17 cellular contexts compared by ENCODE assay signal in genomic region chr2:241550616-241551580, GRCh38. TPM values are rescaled to one million over a fixed set of nuclear protein-coding genes. Genes with fewer than 3 reads are reported as not detected.
A peak's percentile ranks its signal among the peaks of the same experiment; 100 is the strongest.
DNase-seq lines count a peak whose midpoint lies in the region; ATAC-seq and TF ChIP-seq lines count a peak whose summit lies in the region.
"Had no signal": no experiment of that assay in that cellular context is flagged by ENCODE, and none has a peak within 500 bp of the region (broad histone marks: within the 10 kb centered on the region; RNA-seq: fewer than 3 reads in every experiment).

No MANE protein-coding gene starts in this region.

- intact Hi-C loops in IMR-90 (cut with micrococcal nuclease), result no loop called here

- no peak overlapping the region for H3K4me3 ChIP-seq in IMR-90 (ENCODE audit: insufficient read depth, low read depth, low read length)
- H3K4me3 ChIP-seq in mesenchymal stem cell (ENCODE audit: insufficient read depth in 1 of 2, low read depth in 1 of 2, low read length in 2 of 2), result no peak overlapping the region
- H3K4me3 ChIP-seq: GM12878 had no signal

- peak overlapping the region; percentile 34 for H3K18ac ChIP-seq in IMR-90 (ENCODE audit: low read depth, low read length)
- peak overlapping the region; percentile 55 to 88 for H3K18ac ChIP-seq in mesenchymal stem cell (ENCODE audit: low read depth in 1 of 2, low read length in 2 of 2)

- H4K20me1 ChIP-seq in IMR-90 (ENCODE audit: insufficient read depth, low read length), result peaks cover 3% of the 10 kb centered on the region; the same call in 1 of the 2 replicates

- H2BK120ac ChIP-seq in IMR-90 (ENCODE audit: low read depth, low read length) (peak overlapping the region; percentile 85), mesenchymal stem cell (ENCODE audit: low read depth, low read length) (no peak overlapping the region)

- BruUV-seq in IMR-90 (replicated peaks; lab: Mats Ljungman, UMichigan), result no TSS peak

- H4K5ac ChIP-seq in IMR-90 (ENCODE audit: low read depth, low read length), result peak overlapping the region; percentile 17; the same call in 1 of the 2 replicates

- peak overlapping the region in 1 of 2 experiments; percentile 90 for H2BK12ac ChIP-seq in mesenchymal stem cell (ENCODE audit: low read length in 2 of 2)

- no peak for TF ChIP-seq CTCF in IMR-90 (conservative IDR thresholded peaks at IDR 0.05; ENCODE audit: low read depth, low read length)
- TF ChIP-seq CTCF in VCaP (conservative IDR thresholded peaks at IDR 0.05), result no peak

- H3K9me1 ChIP-seq in IMR-90 (ENCODE audit: insufficient read depth, low read length), result peaks cover 26% of the 10 kb centered on the region

- H2BK15ac ChIP-seq in IMR-90 (ENCODE audit: low read depth, low read length), result peak overlapping the region; percentile 61; the same call in 2 of the 3 replicates
- H2BK15ac ChIP-seq in mesenchymal stem cell (ENCODE audit: low read depth, poor library complexity, severe bottlenecking), result peak overlapping the region; percentile 67

- H2BK20ac ChIP-seq in IMR-90 (ENCODE audit: low read depth, low read length), result peak overlapping the region; percentile 57

- no peak for TF ChIP-seq RAD21 in IMR-90 (IDR thresholded peaks at IDR 0.05; ENCODE audit: low read length)

- H2AFZ ChIP-seq in IMR-90 (replicated peaks; ENCODE audit: low read length, poor library complexity) (peak overlapping the region; percentile 76), mesenchymal stem cell (ENCODE audit: low read depth, low read length) (no peak overlapping the region)

- H3K27me3 ChIP-seq in IMR-90 (ENCODE audit: control insufficient read depth, insufficient read depth, low read length) (no peaks in the 10 kb centered on the region), mesenchymal stem cell (ENCODE audit: control insufficient read depth in 1 of 2, insufficient read depth in 1 of 2, low read length in 2 of 2) (peaks cover 0 to 70% of the 10 kb centered on the region in 2 experiments)

- H3K27ac ChIP-seq in IMR-90 (ENCODE audit: insufficient read depth, low read length), result peak overlapping the region; percentile 62
- peak overlapping the region; percentile 59 for H3K27ac ChIP-seq in VCaP
- H3K27ac ChIP-seq in mesenchymal stem cell (ENCODE audit: low read length, poor library complexity, severe bottlenecking), result no peak overlapping the region

- no peak overlapping the region; the same call in 1 of the 2 replicates for H3K56ac ChIP-seq in IMR-90 (ENCODE audit: extremely low read depth, insufficient read depth, low read length)

- H2AK5ac ChIP-seq in IMR-90 (ENCODE audit: low read depth, low read length), result peak overlapping the region; percentile 85
- H2AK5ac ChIP-seq in mesenchymal stem cell (ENCODE audit: low read length, severe bottlenecking), result peak overlapping the region; percentile 22

- H3K36me3 ChIP-seq in IMR-90 (ENCODE audit: control insufficient read depth, insufficient read depth, low read length) (no peaks in the 10 kb centered on the region), mesenchymal stem cell (ENCODE audit: control insufficient read depth in 1 of 2, insufficient read depth in 2 of 2, low read depth in 1 of 2, low read length in 2 of 2) (no peaks in the 10 kb centered on the region)
- H3K36me3 ChIP-seq: esophagus squamous epithelium had no signal

- H2BK5ac ChIP-seq in IMR-90 (ENCODE audit: low read depth, low read length, poor library complexity, severe bottlenecking) (peak overlapping the region; percentile 59), mesenchymal stem cell (ENCODE audit: low read depth, low read length, poor library complexity, severe bottlenecking) (no peak overlapping the region)

- H3K9ac ChIP-seq in IMR-90 (ENCODE audit: low read depth, low read length) (peak overlapping the region; percentile 4; the same call in 1 of the 2 replicates), mesenchymal stem cell (ENCODE audit: low read length) (no peak overlapping the region)

- H3K4me2 ChIP-seq in IMR-90 (ENCODE audit: low read depth, low read length) (peak overlapping the region; percentile 13; the same call in 1 of the 2 replicates), mesenchymal stem cell (ENCODE audit: low read length, poor library complexity, severe bottlenecking) (no peak overlapping the region)

- no peaks in the 10 kb centered on the region for H3K9me3 ChIP-seq in IMR-90 (ENCODE audit: control insufficient read depth, insufficient read depth, low read length)
- H3K9me3 ChIP-seq in mesenchymal stem cell (ENCODE audit: control insufficient read depth, low read length), result peaks cover 7% of the 10 kb centered on the region
- H3K9me3 ChIP-seq: esophagus squamous epithelium had no signal

- 70% methylated on average over 2 of the region's 21 CpGs; no CpG with 5 or more reads in 1 of the 2 experiments for WGBS in IMR-90 (ENCODE audit: extremely low coverage in 2 of 2, insufficient read length in 1 of 2), 2 experiments
- 86% methylated on average over 21 of the region's 21 CpGs for WGBS in mesenchymal stem cell

- DNase-seq in DMS 273 treated with DMSO at 0.1 percent for 48 hours (lab: John Stamatoyannopoulos, UW), result peak; percentile 15
- no peak for DNase-seq in IMR-90
- DNase-seq in mesenchymal stem cell, result no peak
- no peak for DNase-seq in HK-2 (ENCODE audit: unreplicated experiment)
- DNase-seq: activated CD4-positive, alpha-beta T cell treated with anti-CD3 and anti-CD28 coated beads for 36 hours; activated gamma-delta T cell; caudate nucleus; esophagus squamous epithelium; GF-D8; immature natural killer cell; naive B cell; NCI-H2081; stimulated activated CD4-positive, alpha-beta T cell treated with anti-CD3 and anti-CD28 coated beads, Interleukin-4, amount 100 ng/mL, for 1 hour had no signal

- in situ Hi-C loops in IMR-90 (cut with MboI; ENCODE audit: low sequenced_read_pairs), result no loop called here

- POLR2A ChIA-PET in IMR-90 (lab: Charles Lee; ENCODE audit: unreplicated experiment), result interaction anchor here (0.6 kb wide), 1 partner anchor 279 kb away, joined by 3 read pairs; no protein-coding TSS in a partner anchor

- peak overlapping the region; percentile 63 for H2AK9ac ChIP-seq in IMR-90 (replicated peaks; ENCODE audit: low read depth, low read length, poor library complexity)

- no peak; the same call in 1 of the 2 replicates for ATAC-seq in IMR-90 (ENCODE audit: low read depth)
- no peak for ATAC-seq in HG02763 (IDR thresholded peaks at IDR 0.05; ENCODE audit: unreplicated experiment)
- ATAC-seq in HG03565 (IDR thresholded peaks at IDR 0.05; ENCODE audit: unreplicated experiment), result no peak
- ATAC-seq: activated CD4-positive, alpha-beta T cell treated with anti-CD3 and anti-CD28 coated beads for 36 hours; GM12878 had no signal

- H3K4me1 ChIP-seq in IMR-90 (ENCODE audit: control insufficient read depth, insufficient read depth, low read length) (peaks cover 36% of the 10 kb centered on the region), mesenchymal stem cell (ENCODE audit: control insufficient read depth, insufficient read depth, low read depth, low read length) (peaks cover 23% of the 10 kb centered on the region)

- dilution Hi-C loops in IMR-90 (cut with HindIII; ENCODE audit: low sequenced_read_pairs, unreplicated experiment), result no loop called here

- no peak for TF ChIP-seq POLR2A in IMR-90 (IDR thresholded peaks at IDR 0.05; ENCODE audit: low read depth, low read length)

- H4K8ac ChIP-seq in IMR-90 (ENCODE audit: low read depth in 2 of 2, low read length in 2 of 2) (peak overlapping the region; percentile 30 to 65; a peak in 2 of 4 replicates), mesenchymal stem cell (ENCODE audit: low read length) (peak overlapping the region; percentile 35)

- H3K4ac ChIP-seq in IMR-90 (ENCODE audit: low read depth, low read length), result peak overlapping the region; percentile 76
- H3K4ac ChIP-seq in mesenchymal stem cell (ENCODE audit: low read depth in 1 of 2, low read length in 2 of 2), result peak overlapping the region in 1 of 2 experiments; percentile 48

- H3K14ac ChIP-seq in IMR-90 (replicated peaks; ENCODE audit: low read depth, low read length), result peak overlapping the region; percentile 37
- peak overlapping the region in 1 of 2 experiments; percentile 93 for H3K14ac ChIP-seq in mesenchymal stem cell (ENCODE audit: low read length in 2 of 2)

- peaks cover 4 to 24% of the 10 kb centered on the region in 2 experiments; a peak in 2 of 4 replicates for H3K79me1 ChIP-seq in IMR-90 (ENCODE audit: low read depth in 1 of 2, low read length in 2 of 2)
- H3K79me1 ChIP-seq in mesenchymal stem cell (replicated peaks; ENCODE audit: low read length, poor library complexity, severe bottlenecking), result peaks cover 1% of the 10 kb centered on the region

- H3K23ac ChIP-seq in IMR-90 (ENCODE audit: low read depth, low read length) (peak overlapping the region; percentile 34; the same call in 1 of the 2 replicates), mesenchymal stem cell (ENCODE audit: low read length in 2 of 2) (no peak overlapping the region)

- CTCF ChIA-PET in IMR-90 (lab: Yijun Ruan, JAX), result interaction anchor here (0.7 to 1.2 kb wide), 3 partner anchors 10 to 60 kb away, joined by 3 read pairs; no protein-coding TSS in a partner anchor

- H4K91ac ChIP-seq in IMR-90 (ENCODE audit: insufficient read depth, low read depth, low read length) (peak overlapping the region; percentile 83), mesenchymal stem cell (ENCODE audit: low read length) (no peak overlapping the region)

TF ChIP-seq in IMR-90, 13 proteins besides CTCF, POLR2A, EP300 and RAD21:
- TF ChIP-seq MAZ (IDR thresholded peaks at IDR 0.05; ENCODE audit: borderline replicate concordance, low read depth, low read length), result 0 out of 2 replicates have a peak, but pooled peaks have one; percentile 13
- TF ChIP-seq SMC3 (IDR thresholded peaks at IDR 0.05; ENCODE audit: low read depth, low read length), result no peak

RNA-seq across cellular contexts. Expression of gene BOK, which starts 7.6 kb away (rescaled TPM):
- total RNA-seq in IMR-90 (2012; rRNA removed), result 13.3 and 15.8 TPM in 2 replicates
- polyA plus RNA-seq in IMR-90 (2012; rRNA removed), result 34.4 and 37.4 TPM in 2 replicates
- 28.7 and 58.2 TPM in 2 replicates for polyA plus RNA-seq in IMR-90 (2012; cell fraction: cytosol; rRNA removed)
- 40.1 and 75.2 TPM in 2 replicates for polyA plus RNA-seq in IMR-90 (2012; cell fraction: nucleus; rRNA removed; ENCODE audit: low replicate concordance)
- polyA plus RNA-seq in mesenchymal stem cell (2013, experiment 1 of 2), result 16.6 TPM
- polyA plus RNA-seq in mesenchymal stem cell (2013, experiment 2 of 2), result 17.5 TPM

RNA-seq across cellular contexts. Expression of gene STK25, which starts 42.5 kb away (rescaled TPM):
- total RNA-seq in IMR-90 (2012; rRNA removed), result 203 and 258 TPM in 2 replicates
- polyA plus RNA-seq in IMR-90 (2012; rRNA removed), result 392 and 417 TPM in 2 replicates
- 289 and 326 TPM in 2 replicates for polyA plus RNA-seq in IMR-90 (2012; cell fraction: cytosol; rRNA removed)
- polyA plus RNA-seq in IMR-90 (2012; cell fraction: nucleus; rRNA removed; ENCODE audit: low replicate concordance), result 774 and 1,419 TPM in 2 replicates
- polyA plus RNA-seq in mesenchymal stem cell (2013, experiment 1 of 2), result 86.3 TPM
- 82.9 TPM for polyA plus RNA-seq in mesenchymal stem cell (2013, experiment 2 of 2)
